In genomic region chr5:93581738-93582414, GRCh38 we compare ENCODE assay signal across 8 cellular contexts. TPM values are rescaled to one million over a fixed set of nuclear protein-coding genes. Genes with fewer than 3 reads are reported as not detected.
DNase-seq lines count a peak whose midpoint lies in the region; ATAC-seq and TF ChIP-seq lines count a peak whose summit lies in the region.

No MANE protein-coding gene starts in this region.

- H3K4me3 ChIP-seq in astrocyte of the cerebellum (ENCODE audit: low read depth, low read length), result peak overlapping the region; percentile 98

- DNase-seq in COR-L47 (lab: John Stamatoyannopoulos, UW), result peak; percentile 47
- DNase-seq in LHCN-M2 (ENCODE audit: low read depth), result peak; percentile 83
- DNase-seq in astrocyte of the cerebellum (ENCODE audit: low read depth), result peak; percentile 62
- peak; percentile 65 to 72 for DNase-seq in lung microvascular endothelial cell (ENCODE audit: low read depth in 2 of 2)
- no peak for DNase-seq in stimulated activated CD4-positive, alpha-beta T cell treated with anti-CD3 and anti-CD28 coated beads, Interleukin-4, amount 100 ng/mL, for 4 hours
- DNase-seq in NCI-H526 treated with DMSO at 0.1 percent for 48 hours (lab: John Stamatoyannopoulos, UW), result no peak
- DNase-seq in left lobe of liver (ENCODE audit: low spot score), result no peak
- no peak for DNase-seq in activated CD8-positive, alpha-beta memory T cell treated with anti-CD3 and anti-CD28 coated beads for 24 hours

- no peak for TF ChIP-seq CTCF in astrocyte of the cerebellum (IDR thresholded peaks at IDR 0.05; ENCODE audit: low read depth, low read length, missing control alignments)

- no peak for ATAC-seq in left lobe of liver

- in situ Hi-C loops in astrocyte of the cerebellum (cut with HindIII; ENCODE audit: low sequenced_read_pairs), result no loop called here

RNA-seq across cellular contexts. Expression of gene NR2F1-AS1, which starts 0.9 kb away (rescaled TPM):
- total RNA-seq in LHCN-M2 (2014; rRNA removed), result 10.4 and 10.8 TPM in 2 replicates
- 33.4 TPM for polyA plus RNA-seq in LHCN-M2 (2012)
- total RNA-seq in lung microvascular endothelial cell, result 16.1 and 29.8 TPM in 2 replicates
- 1.8 TPM for total RNA-seq in left lobe of liver

RNA-seq across cellular contexts. Expression of gene NR2F1, which starts 1.1 kb away (rescaled TPM):
- total RNA-seq in LHCN-M2 (2014; rRNA removed) (16.8 and 17.1 TPM in 2 replicates), lung microvascular endothelial cell (30.5 and 118 TPM in 2 replicates), left lobe of liver (10.2 TPM)
- 14.0 TPM for polyA plus RNA-seq in LHCN-M2 (2012)

Comparison
In these comparisons a context has a peak if more than half of its experiments do, and no peak if none do; other contexts are left out.
1. DNase-seq: peak in COR-L47 (single experiment), LHCN-M2 (single experiment), astrocyte of the cerebellum (single experiment) and lung microvascular endothelial cell (2 of 2); none in stimulated activated CD4-positive, alpha-beta T cell treated with anti-CD3 and anti-CD28 coated beads, Interleukin-4, amount 100 ng/mL, for 4 hours (0 of 2), NCI-H526 treated with DMSO at 0.1 percent for 48 hours (single experiment), left lobe of liver (single experiment) and activated CD8-positive, alpha-beta memory T cell treated with anti-CD3 and anti-CD28 coated beads for 24 hours (single experiment).